29 cellular contexts compared by ENCODE assay signal in genomic region chrX:122439836-122440235, GRCh38.
"Had no signal": no experiment of that assay in that cellular context is flagged by ENCODE, and none has a peak within 500 bp of the region (broad histone marks: within the 10 kb centered on the region; RNA-seq: fewer than 3 reads in every experiment).

No MANE protein-coding gene starts in this region.

- H3K9ac ChIP-seq: SK-N-SH had no signal

- H3K36me3 Mint-ChIP-seq: activated naive CD4-positive, alpha-beta T cell treated with anti-CD3 and anti-CD28 coated beads, Interleukin-2, amount 50 U/mL, for 24 hours; activated naive CD8-positive, alpha-beta T cell treated with anti-CD3 and anti-CD28 coated beads, Interleukin-2, amount 10 ng/mL, durations not matched to agents 7 days and 5 days had no signal

- H3K9me3 ChIP-seq: body of pancreas, Peyer's patch, SJSA1, SK-N-SH had no signal

- H3K4me3 Mint-ChIP-seq: activated CD4-positive, alpha-beta memory T cell treated with anti-CD3 and anti-CD28 coated beads, Interleukin-2, amount 10 ng/mL, durations not matched to agents 7 days and 5 days; activated naive CD4-positive, alpha-beta T cell treated with anti-CD3 and anti-CD28 coated beads, Interleukin-2, amount 50 U/mL, for 24 hours; activated naive CD8-positive, alpha-beta T cell treated with anti-CD3 and anti-CD28 coated beads, Interleukin-2, amount 10 ng/mL, durations not matched to agents 7 days and 5 days; T-helper 1 cell treated with Interleukin-12 subunit alpha and Interleukin-12 subunit beta and Interleukin-4 antibody, amounts not matched to agents 30 μg/mL and 1 μg/mL, for 36 hours; T-helper 2 cell treated with Interferon-gamma antibody and Interleukin-4, amounts not matched to agents 5 μg/mL and 100 μg/mL, for 36 hours had no signal

- H3K9me3 Mint-ChIP-seq: activated CD4-positive, alpha-beta memory T cell treated with anti-CD3 and anti-CD28 coated beads, Interleukin-2, amount 10 ng/mL, durations not matched to agents 7 days and 5 days; activated naive CD4-positive, alpha-beta T cell treated with anti-CD3 and anti-CD28 coated beads, Interleukin-2, amount 50 U/mL, for 24 hours; activated naive CD8-positive, alpha-beta T cell treated with anti-CD3 and anti-CD28 coated beads, Interleukin-2, amount 10 ng/mL, durations not matched to agents 7 days and 5 days had no signal

- ATAC-seq: body of pancreas, PC-3 had no signal

- H3K27me3 ChIP-seq: body of pancreas, breast epithelium, Peyer's patch, SJSA1 had no signal

- H3K27me3 Mint-ChIP-seq: activated CD4-positive, alpha-beta memory T cell treated with anti-CD3 and anti-CD28 coated beads, Interleukin-2, amount 10 ng/mL, durations not matched to agents 7 days and 5 days; activated naive CD4-positive, alpha-beta T cell treated with anti-CD3 and anti-CD28 coated beads, Interleukin-2, amount 50 U/mL, for 24 hours; activated naive CD8-positive, alpha-beta T cell treated with anti-CD3 and anti-CD28 coated beads, Interleukin-2, amount 10 ng/mL, durations not matched to agents 7 days and 5 days had no signal

- H3K4me3 ChIP-seq: body of pancreas, breast epithelium, Peyer's patch, SJSA1 had no signal

- H3K4me1 Mint-ChIP-seq: activated CD4-positive, alpha-beta memory T cell treated with anti-CD3 and anti-CD28 coated beads, Interleukin-2, amount 10 ng/mL, durations not matched to agents 7 days and 5 days; activated naive CD4-positive, alpha-beta T cell treated with anti-CD3 and anti-CD28 coated beads, Interleukin-2, amount 50 U/mL, for 24 hours; activated naive CD8-positive, alpha-beta T cell treated with anti-CD3 and anti-CD28 coated beads, Interleukin-2, amount 10 ng/mL, durations not matched to agents 7 days and 5 days had no signal

- H3K4me2 ChIP-seq: SK-N-SH had no signal

- H3K36me3 ChIP-seq: breast epithelium, Peyer's patch, SJSA1, WERI-Rb-1 had no signal

- DNase-seq: activated CD4-positive, alpha-beta memory T cell treated with anti-CD3 and anti-CD28 coated beads, Interleukin-2, amount 10 ng/mL, durations not matched to agents 7 days and 5 days; activated CD4-positive, alpha-beta T cell treated with anti-CD3 and anti-CD28 coated beads for 1 hour; activated CD4-positive, alpha-beta T cell treated with anti-CD3 and anti-CD28 coated beads for 48 hours; activated CD4-positive, CD25-positive, alpha-beta regulatory T cell; activated gamma-delta T cell; activated naive CD4-positive, alpha-beta T cell treated with Interleukin-2 at 50 U/mL for 16 hours; activated naive CD8-positive, alpha-beta T cell treated with anti-CD3 and anti-CD28 coated beads, Interleukin-2, amount 10 ng/mL, durations not matched to agents 7 days and 5 days; activated T-cell treated with anti-CD3 and anti-CD28 coated beads, Interleukin-2, amount 50 U/mL, for 1 hour; body of pancreas; NCI-H1105; NCI-H1417 treated with DMSO at 0.1 percent for 48 hours; NCI-H1694; NCI-H2029; NCI-H510A; NCI-H526; NCI-H748 treated with DMSO at 0.1 percent for 48 hours; NK-92 treated with Interleukin-12 subunit alpha and Interleukin-12 subunit beta, amount 100 ng/mL, for 24 hours; PC-3; Peyer's patch; RPMI8226; SHP77 treated with DMSO at 0.1 percent for 48 hours; SK-N-SH; WERI-Rb-1 had no signal

- H3K4me1 ChIP-seq: body of pancreas, breast epithelium, Peyer's patch, SJSA1 had no signal

- H3K27ac ChIP-seq: body of pancreas, breast epithelium, Peyer's patch, SJSA1, WERI-Rb-1 had no signal

- H3K27ac Mint-ChIP-seq: activated CD4-positive, alpha-beta memory T cell treated with anti-CD3 and anti-CD28 coated beads, Interleukin-2, amount 10 ng/mL, durations not matched to agents 7 days and 5 days; activated naive CD4-positive, alpha-beta T cell treated with anti-CD3 and anti-CD28 coated beads, Interleukin-2, amount 50 U/mL, for 24 hours; activated naive CD8-positive, alpha-beta T cell treated with anti-CD3 and anti-CD28 coated beads, Interleukin-2, amount 10 ng/mL, durations not matched to agents 7 days and 5 days; activated T-helper 2 cell treated with anti-CD3 and anti-CD28 coated beads, Interferon-gamma antibody, Interleukin-2, Interleukin-4, amounts not matched to agents 10 μg/mL and 5 μg/mL and 100 μg/mL, durations not matched to agents 14 hours and 24 hours and 36 hours; T-helper 1 cell treated with Interleukin-12 subunit alpha and Interleukin-12 subunit beta and Interleukin-4 antibody, amounts not matched to agents 30 μg/mL and 1 μg/mL, for 36 hours; T-helper 2 cell treated with Interferon-gamma antibody and Interleukin-4, amounts not matched to agents 5 μg/mL and 100 μg/mL, for 36 hours had no signal
